In genomic region chr2:201451330-201452057, GRCh38 we compare ENCODE assay signal across 8 cellular contexts. TPM values are rescaled to one million over a fixed set of nuclear protein-coding genes. Genes with fewer than 3 reads are reported as not detected.
DNase-seq lines count a peak whose midpoint lies in the region; ATAC-seq, FAIRE-seq and TF ChIP-seq lines count a peak whose summit lies in the region.

STRADB (plus strand) TSS chr2:201451740; CDS start chr2:201454841, 3,101 bp downstream.
TRAK2 (minus strand) TSS chr2:201451458; CDS start chr2:201420507, 30,951 bp downstream.

- peaks cover 19% of the 10 kb centered on the region for H3F3A ChIP-seq in smooth muscle cell (ENCODE audit: low read depth)

- peak within 1 kb of the TSS; percentile 89 for H3K4me2 ChIP-seq in smooth muscle cell

- peaks cover 1% of the 10 kb centered on the region for H3K36me3 ChIP-seq in bronchial epithelial cell (ENCODE audit: control insufficient read depth, insufficient read depth, low read length)
- no peaks in the 10 kb centered on the region for H3K36me3 ChIP-seq in smooth muscle cell (ENCODE audit: low read depth)

- peak within 1 kb of the TSS; percentile 93 for H2AFZ ChIP-seq in smooth muscle cell (ENCODE audit: low read depth)

- peaks cover 27% of the 10 kb centered on the region for H4K20me1 ChIP-seq in smooth muscle cell (ENCODE audit: low read depth)

- peak within 1 kb of the TSS; percentile 67 for H3K9ac ChIP-seq in smooth muscle cell (ENCODE audit: low read depth)

- peak within 1 kb of the TSS; percentile 70 for H3K27ac ChIP-seq in smooth muscle cell (ENCODE audit: low read depth)

- WGBS in smooth muscle cell (ENCODE audit: low lambda C conversion rate), result under 1% methylated on average over 59 of the region's 75 CpGs

- no peak for FAIRE-seq in bronchial epithelial cell (lab: Jason Lieb, UNC)

- TF ChIP-seq CTCF in WI38 (IDR thresholded peaks at IDR 0.05; ENCODE audit: low read depth, low read length) (no peak), bronchial epithelial cell (IDR thresholded peaks at IDR 0.05; ENCODE audit: insufficient read depth, low read length, severe bottlenecking) (peak; percentile 41), smooth muscle cell (IDR thresholded peaks at IDR 0.05; ENCODE audit: borderline replicate concordance, insufficient read depth, poor library complexity, severe bottlenecking) (peak; percentile 19)

- H3K4me3 ChIP-seq in WI38 (ENCODE audit: low read depth, low read length), result peak within 1 kb of the TSS; percentile 81
- peak within 1 kb of the TSS; percentile 97 for H3K4me3 ChIP-seq in bronchial epithelial cell (ENCODE audit: low read depth, low read length)
- peak within 1 kb of the TSS; percentile 87 for H3K4me3 ChIP-seq in smooth muscle cell

- ATAC-seq in GM18907 (IDR thresholded peaks at IDR 0.05; ENCODE audit: unreplicated experiment), result peak; percentile 96
- ATAC-seq in HG03159 (IDR thresholded peaks at IDR 0.05; ENCODE audit: unreplicated experiment), result peak; percentile 96

- H3K79me2 ChIP-seq in smooth muscle cell (ENCODE audit: low read depth), result peaks cover 25% of the 10 kb centered on the region

- H3K4me1 ChIP-seq in smooth muscle cell (ENCODE audit: low read depth), result peaks cover 7% of the 10 kb centered on the region

- DNase-seq in AG08396 (ENCODE audit: low spot score) (peak; percentile 95), NCI-H2227 treated with DMSO at 0.1 percent for 48 hours (lab: John Stamatoyannopoulos, UW) (peak; percentile 99), bronchial epithelial cell (ENCODE audit: low read depth) (peak; percentile 84), iPS-NIHi11 (ENCODE audit: low spot score) (peak; percentile 98), smooth muscle cell (lab: John Stamatoyannopoulos, UW; ENCODE audit: unreplicated experiment) (peak; percentile 82)

- no peaks in the 10 kb centered on the region for H3K9me3 ChIP-seq in smooth muscle cell (replicated peaks; ENCODE audit: low read depth)

- H3K27me3 ChIP-seq in bronchial epithelial cell (ENCODE audit: control insufficient read depth, insufficient read depth, low read length) (no peaks in the 10 kb centered on the region), smooth muscle cell (ENCODE audit: low read depth) (no peaks in the 10 kb centered on the region)

RNA-seq across cellular contexts. Expression of gene STRADB, which starts in this region (rescaled TPM):
- total RNA-seq in bronchial epithelial cell (11.3 and 21.3 TPM in 2 replicates), smooth muscle cell (19.4 and 20.5 TPM in 2 replicates)
- 15.8 and 18.8 TPM in 2 replicates for polyA plus RNA-seq in smooth muscle cell

RNA-seq across cellular contexts. Expression of gene TRAK2, which starts in this region (rescaled TPM):
- total RNA-seq in bronchial epithelial cell (9.2 and 12.7 TPM in 2 replicates), smooth muscle cell (15.7 and 18.9 TPM in 2 replicates)
- polyA plus RNA-seq in smooth muscle cell, result 6.3 and 6.6 TPM in 2 replicates

Comparison
In these comparisons a context has a peak if more than half of its experiments do, and no peak if none do; other contexts are left out.
1. Peak in every context shown above with its lines: DNase-seq, ATAC-seq, H3K4me3 ChIP-seq and H3K27ac ChIP-seq.